20 cellular contexts compared by ENCODE assay signal in genomic region chr7:102890971-102891692, GRCh38. TPM values are rescaled to one million over a fixed set of nuclear protein-coding genes. Genes with fewer than 3 reads are reported as not detected.
DNase-seq lines count a peak whose midpoint lies in the region; ATAC-seq lines count a peak whose summit lies in the region.
"Had no signal": no experiment of that assay in that cellular context is flagged by ENCODE, and none has a peak within 500 bp of the region (broad histone marks: within the 10 kb centered on the region; RNA-seq: fewer than 3 reads in every experiment).

No MANE protein-coding gene starts in this region.

- no peak for ATAC-seq in GM21381 (IDR thresholded peaks at IDR 0.05; ENCODE audit: unreplicated experiment)

- no peak overlapping the region for H3K4me3 ChIP-seq in BLaER1 treated with 17β-estradiol and CSF1 and Interleukin-3, amounts not matched to agents 10 nM and 100 nM
- peak overlapping the region; percentile 37 for H3K4me3 ChIP-seq in skeletal muscle satellite cell (ENCODE audit: low read length)
- H3K4me3 ChIP-seq: breast epithelium, heart left ventricle, upper lobe of right lung had no signal

- peak overlapping the region in 9 of 11 experiments; percentile 32 to 92 (median 84); a peak in 18 of 22 replicates for H3K27ac ChIP-seq in BLaER1 treated with 17β-estradiol and CSF1 and Interleukin-3, amounts not matched to agents 10 nM and 100 nM
- peak overlapping the region; percentile 47 for H3K27ac ChIP-seq in angular gyrus (ENCODE audit: low read depth, low read length)
- H3K27ac ChIP-seq: upper lobe of right lung, WERI-Rb-1 had no signal

- peaks cover 0 to 12% (median 6%) of the 10 kb centered on the region in 11 experiments; a peak in 8 of 22 replicates for H3K9me3 ChIP-seq in BLaER1 treated with 17β-estradiol and CSF1 and Interleukin-3, amounts not matched to agents 10 nM and 100 nM (replicated peaks in 1 of 11)
- no peaks in the 10 kb centered on the region for H3K9me3 ChIP-seq in skeletal muscle satellite cell (replicated peaks; ENCODE audit: low read length)
- H3K9me3 ChIP-seq: breast epithelium, heart left ventricle, upper lobe of right lung had no signal

- no peaks in the 10 kb centered on the region for H4K20me1 ChIP-seq in BLaER1 treated with 17β-estradiol and CSF1 and Interleukin-3, amounts not matched to agents 10 nM and 100 nM

- H3K4me2 ChIP-seq in BLaER1 treated with 17β-estradiol and CSF1 and Interleukin-3, amounts not matched to agents 10 nM and 100 nM = peak overlapping the region; percentile 61 to 92 (median 72)
- H3K4me2 ChIP-seq in skeletal muscle satellite cell (ENCODE audit: low read length) = peak overlapping the region; percentile 61

- H3K27me3 ChIP-seq in BLaER1 treated with 17β-estradiol and CSF1 and Interleukin-3, amounts not matched to agents 10 nM and 100 nM = no peaks in the 10 kb centered on the region
- H3K27me3 ChIP-seq in skeletal muscle satellite cell (ENCODE audit: control insufficient read depth, insufficient read depth, low read length) = no peaks in the 10 kb centered on the region
- H3K27me3 ChIP-seq: breast epithelium, heart left ventricle, upper lobe of right lung had no signal

- peak overlapping the region in 5 of 11 experiments; percentile 30 to 71 (median 58); a peak in 11 of 22 replicates for H3K9ac ChIP-seq in BLaER1 treated with 17β-estradiol and CSF1 and Interleukin-3, amounts not matched to agents 10 nM and 100 nM
- peak overlapping the region; percentile 75 for H3K9ac ChIP-seq in skeletal muscle satellite cell (ENCODE audit: low read depth, low read length)

- no peaks in the 10 kb centered on the region for H3K36me3 ChIP-seq in BLaER1 treated with 17β-estradiol and CSF1 and Interleukin-3, amounts not matched to agents 10 nM and 100 nM
- H3K36me3 ChIP-seq in skeletal muscle satellite cell (ENCODE audit: insufficient read depth, low read length) = no peaks in the 10 kb centered on the region
- H3K36me3 ChIP-seq: breast epithelium, heart left ventricle, upper lobe of right lung, WERI-Rb-1 had no signal

- peaks cover 37 to 88% (median 69%) of the 10 kb centered on the region in 10 experiments for H3K4me1 ChIP-seq in BLaER1 treated with 17β-estradiol and CSF1 and Interleukin-3, amounts not matched to agents 10 nM and 100 nM
- H3K4me1 ChIP-seq in skeletal muscle satellite cell (ENCODE audit: control insufficient read depth, insufficient read depth, low read length) = peaks cover 44% of the 10 kb centered on the region
- H3K4me1 ChIP-seq: breast epithelium had no signal

- DNase-seq in inferior parietal cortex (ENCODE audit: extremely low spot score) = peak; percentile 13
- DNase-seq in AML-193 (lab: John Stamatoyannopoulos, UW) = no peak
- no peak for DNase-seq in NCI-H82 treated with DMSO at 0.1 percent for 48 hours (lab: John Stamatoyannopoulos, UW; ENCODE audit: unreplicated experiment)
- DNase-seq in HUDEP-2 (lab: John Stamatoyannopoulos, UW; ENCODE audit: unreplicated experiment in 76 of 76) = no peak
- DNase-seq: activated CD4-positive, alpha-beta T cell treated with anti-CD3 and anti-CD28 coated beads, Interleukin-2, amount 50 U/mL, for 1 hour; activated effector memory CD4-positive, alpha-beta T cell treated with Interleukin-2 at 50 U/mL for 16 hours; CD4-positive, CD25-positive, alpha-beta regulatory T cell; cortex of kidney; NCI-H1436 treated with DMSO at 0.1 percent for 48 hours; NCI-H510A; NK-92 treated with Interleukin-12 subunit alpha and Interleukin-12 subunit beta, amount 100 ng/mL, for 24 hours; stimulated activated CD4-positive, alpha-beta T cell treated with anti-CD3 and anti-CD28 coated beads, Interleukin-15, amount 100 ng/mL, for 24 hours; upper lobe of right lung; WERI-Rb-1 had no signal

RNA-seq across cellular contexts. Expression of gene LRRC17, which starts 21.7 kb away (rescaled TPM):
- total RNA-seq in skeletal muscle satellite cell (2012; rRNA removed) = 23.3 and 50.0 TPM in 2 replicates
